Comparison of ENCODE assay signal across 8 cellular contexts in the genomic region with DNA sequence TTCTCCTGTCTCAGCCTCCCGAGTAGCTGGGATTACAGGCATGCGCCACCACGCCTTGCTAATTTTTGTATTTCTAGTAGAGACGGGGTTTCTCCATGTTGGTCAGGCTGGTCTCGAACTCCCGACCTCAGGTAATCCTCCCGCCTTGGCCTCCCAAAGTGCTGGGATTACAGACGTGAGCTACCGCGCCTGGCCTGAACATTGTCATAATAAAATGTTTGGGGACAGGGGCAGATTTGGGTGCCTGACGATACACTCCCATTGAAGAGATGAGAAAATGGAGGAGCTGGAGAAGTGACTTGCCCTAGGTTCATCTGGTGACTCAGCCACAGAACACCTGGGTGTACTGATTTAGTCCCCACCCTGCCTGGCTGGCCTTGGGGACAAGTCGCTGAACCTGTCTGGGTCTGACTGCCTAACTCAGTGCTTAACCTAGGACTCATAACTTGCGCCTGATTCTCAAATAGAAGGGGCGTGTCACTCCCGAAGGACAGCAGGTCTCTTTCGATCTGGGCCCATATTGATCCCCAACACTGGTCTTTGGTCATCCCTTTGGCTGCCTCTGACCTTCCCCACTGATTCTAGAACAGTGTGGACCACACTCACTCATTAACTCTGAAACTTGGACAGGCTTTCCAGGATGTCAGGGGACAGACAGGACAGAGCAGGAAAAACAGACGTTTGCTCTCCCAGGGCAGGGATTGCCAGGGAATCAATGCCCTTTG. TPM values are rescaled to one million over a fixed set of nuclear protein-coding genes. Genes with fewer than 3 reads are reported as not detected.
DNase-seq lines count a peak whose midpoint lies in the region; ATAC-seq and TF ChIP-seq lines count a peak whose summit lies in the region.

No MANE protein-coding gene starts in this region.

- intact Hi-C loops in esophagus squamous epithelium (cut with DNase I) = no loop called here

- H2AK5ac ChIP-seq in trophoblast cell (ENCODE audit: low read length) = no peak overlapping the region

- H3K23ac ChIP-seq in trophoblast cell (ENCODE audit: low read length) = no peak overlapping the region

- H2BK5ac ChIP-seq in trophoblast cell (ENCODE audit: low read depth, low read length, poor library complexity) = no peak overlapping the region

- H3K9me3 ChIP-seq in ES-I3 (ENCODE audit: control insufficient read depth, insufficient read depth, low read length) (no peaks in the 10 kb centered on the region), esophagus squamous epithelium (no peaks in the 10 kb centered on the region), trophoblast cell (ENCODE audit: insufficient read depth, low read depth, low read length) (no peaks in the 10 kb centered on the region)

- ATAC-seq in GM18868 (IDR thresholded peaks at IDR 0.05; ENCODE audit: unreplicated experiment) (no peak), GM21619 (IDR thresholded peaks at IDR 0.05; ENCODE audit: unreplicated experiment) (no peak), HG03521 (IDR thresholded peaks at IDR 0.05; ENCODE audit: unreplicated experiment) (no peak)

- H2AFZ ChIP-seq in trophoblast cell (ENCODE audit: insufficient read depth, low read length, poor library complexity) = no peak overlapping the region

- H3K36me3 ChIP-seq in ES-I3 (ENCODE audit: insufficient read depth, low read length) (no peaks in the 10 kb centered on the region), esophagus squamous epithelium (no peaks in the 10 kb centered on the region), trophoblast cell (ENCODE audit: control insufficient read depth in 1 of 2, insufficient read depth in 2 of 2, low read length in 2 of 2) (no peaks in the 10 kb centered on the region)

- H3K27ac ChIP-seq in RWPE1 (peak overlapping the region; percentile 90), esophagus squamous epithelium (peak overlapping the region; percentile 92 to 95 (median 94)), trophoblast cell (ENCODE audit: low read depth, low read length) (no peak overlapping the region)

- H4K12ac ChIP-seq in trophoblast cell (ENCODE audit: low read depth, low read length) = no peak overlapping the region

- peak overlapping the region; percentile 3 for H2BK12ac ChIP-seq in trophoblast cell (ENCODE audit: low read length)

- TF ChIP-seq CTCF in RWPE1 (conservative IDR thresholded peaks at IDR 0.05; ENCODE audit: low read depth) = no peak
- no peak for TF ChIP-seq CTCF in esophagus squamous epithelium (IDR thresholded peaks at IDR 0.05)

- no peak overlapping the region for H3K14ac ChIP-seq in trophoblast cell (ENCODE audit: low read length)

- peaks cover 7% of the 10 kb centered on the region for H3K79me1 ChIP-seq in trophoblast cell (ENCODE audit: low read length)

- H3K18ac ChIP-seq in trophoblast cell (ENCODE audit: low read length) = no peak overlapping the region

- no peaks in the 10 kb centered on the region for H3K79me2 ChIP-seq in trophoblast cell (ENCODE audit: control insufficient read depth, insufficient read depth, low read length, poor library complexity)

- peak overlapping the region; percentile 97; the same call in 1 of the 2 replicates for H3K9ac ChIP-seq in ES-I3 (ENCODE audit: low read depth, low read length)
- no peak overlapping the region for H3K9ac ChIP-seq in trophoblast cell (ENCODE audit: low read length)

- no peak overlapping the region for H4K8ac ChIP-seq in trophoblast cell (ENCODE audit: low read depth, low read length)

- H3K4me1 ChIP-seq in ES-I3 (ENCODE audit: insufficient read depth, low read length) (no peaks in the 10 kb centered on the region), esophagus squamous epithelium (peaks cover 16 to 46% (median 19%) of the 10 kb centered on the region in 3 donors), trophoblast cell (ENCODE audit: control insufficient read depth in 1 of 2, insufficient read depth in 2 of 2, low read length in 2 of 2) (peaks cover 4 to 10% of the 10 kb centered on the region in 2 experiments)

- peak in 1 of 4 donors; percentile 12 for TF ChIP-seq POLR2A in esophagus squamous epithelium (IDR thresholded peaks at IDR 0.05)

- H2BK120ac ChIP-seq in trophoblast cell (ENCODE audit: insufficient read depth, low read length, poor library complexity) = no peak overlapping the region

- H3K4ac ChIP-seq in trophoblast cell (ENCODE audit: low read depth, low read length) = no peak overlapping the region

- H3K27me3 ChIP-seq in esophagus squamous epithelium (no peaks in the 10 kb centered on the region), trophoblast cell (ENCODE audit: insufficient read depth, low read length) (no peaks in the 10 kb centered on the region)

- peak overlapping the region; percentile 76 for H3K4me2 ChIP-seq in trophoblast cell (ENCODE audit: low read length)

- H3K4me3 ChIP-seq in esophagus squamous epithelium (peak overlapping the region; percentile 40 to 77 (median 56)), trophoblast cell (ENCODE audit: low read depth, low read length) (no peak overlapping the region)

- CTCF ChIA-PET in RWPE1 (lab: Yijun Ruan, JAX) = interaction anchor here (0.6 to 1.3 kb wide), 3 partner anchors 67 to 197 kb away, joined by 3 to 4 read pairs (median 3); a partner anchor contains a TSS

- WGBS in esophagus squamous epithelium, 2 donors = 58 to 59% methylated on average over 8 to 15 of the region's 17 CpGs
- no CpG with 5 or more reads among the region's 17 CpGs for WGBS in trophoblast cell (ENCODE audit: extremely low coverage, insufficient coverage, insufficient read length)

- peak overlapping the region; percentile 67 for H4K91ac ChIP-seq in trophoblast cell (ENCODE audit: low read depth, low read length)

- POLR2A ChIA-PET in RWPE1 (lab: Yijun Ruan, JAX; ENCODE audit: low non-redundant PET) = interaction anchor here (0.5 to 1.8 kb wide), 3 partner anchors 9 to 254 kb away, joined by 4 to 5 read pairs (median 4); no protein-coding TSS in a partner anchor

- no peak for DNase-seq in RWPE1 (ENCODE audit: low spot score)
- DNase-seq in esophagus squamous epithelium (lab: John Stamatoyannopoulos, UW) = no peak
- peak; percentile 95 to 96 for DNase-seq in trophoblast cell
- DNase-seq in DMS153 treated with DMSO at 0.1 percent for 48 hours (lab: John Stamatoyannopoulos, UW; ENCODE audit: unreplicated experiment) = no peak

RNA-seq across cellular contexts. Expression of a gene that starts 7.6 kb away (rescaled TPM):
- 10 to 100 TPM in 1 of 4 donors, 1 to 10 TPM in 3; 1.1 to 17.5 (median 7.0) TPM for total RNA-seq in esophagus squamous epithelium
- 16.3 and 17.4 TPM in 2 replicates for polyA plus RNA-seq in trophoblast cell (2013)

RNA-seq across cellular contexts. Expression of a gene that starts 28.4 kb away (rescaled TPM):
- total RNA-seq in esophagus squamous epithelium = under 1 TPM in 1 of 4 donors, not detected in 3; 0.04 TPM
- polyA plus RNA-seq in trophoblast cell (2013) = 0.01 and 0.08 TPM in 2 replicates

Comparison
In these comparisons a context has a peak if more than half of its experiments do, and no peak if none do; other contexts are left out.
1. DNase-seq: peak in trophoblast cell (2 of 2); none in RWPE1 (single experiment), esophagus squamous epithelium (single experiment) and DMS153 treated with DMSO at 0.1 percent for 48 hours (single experiment).